Comparison of ENCODE assay signal across 29 cellular contexts in genomic region chr4:98536631-98537030, GRCh38.
"Had no signal": no experiment of that assay in that cellular context is flagged by ENCODE, and none has a peak within 500 bp of the region (broad histone marks: within the 10 kb centered on the region; RNA-seq: fewer than 3 reads in every experiment).

No MANE protein-coding gene starts in this region.

- H3K4me3 ChIP-seq: adrenal gland, ascending aorta, coronary artery, heart right ventricle, left ventricle myocardium inferior, lung, pancreas, psoas muscle, sigmoid colon, thoracic aorta had no signal

- H3K9me3 ChIP-seq: adrenal gland, ascending aorta, left ventricle myocardium inferior, pancreas, psoas muscle, sigmoid colon, thoracic aorta had no signal

- H3K4me1 Mint-ChIP-seq: nephron had no signal

- H3K27me3 Mint-ChIP-seq: activated naive CD8-positive, alpha-beta T cell treated with anti-CD3 and anti-CD28 coated beads for 36 hours; brain; effector memory CD8-positive, alpha-beta T cell; stimulated activated naive CD8-positive, alpha-beta T cell treated with anti-CD3 and anti-CD28 coated beads, Interleukin-15, Interleukin-2, amounts not matched to agents 100 ng/mL and 50 ng/mL, for 24 hours had no signal

- H3K36me3 ChIP-seq: adrenal gland, ascending aorta, heart right ventricle, left ventricle myocardium inferior, pancreas, sigmoid colon, thoracic aorta had no signal

- H3K4me3 Mint-ChIP-seq: activated naive CD4-positive, alpha-beta T cell treated with anti-CD3 and anti-CD28 coated beads for 36 hours; activated naive CD8-positive, alpha-beta T cell treated with anti-CD3 and anti-CD28 coated beads for 36 hours; activated T-helper 1 cell treated with anti-CD3 and anti-CD28 coated beads, Interleukin-12 subunit alpha, Interleukin-12 subunit beta, Interleukin-2, Interleukin-4 antibody, amounts not matched to agents 30 ng/mL and 10 ng/mL and 1 ng/mL, durations not matched to agents 14 hours and 24 hours and 36 hours; brain; effector memory CD8-positive, alpha-beta T cell; nephron; stimulated activated effector memory CD8-positive, alpha-beta T cell treated with anti-CD3 and anti-CD28 coated beads, Interleukin-12 subunit alpha, Interleukin-12 subunit beta, amount 100 ng/mL, for 72 hours; stimulated activated naive CD8-positive, alpha-beta T cell treated with anti-CD3 and anti-CD28 coated beads, Interleukin-15, Interleukin-2, amounts not matched to agents 100 ng/mL and 50 ng/mL, for 24 hours had no signal

- ATAC-seq: effector memory CD8-positive, alpha-beta T cell; heart right ventricle; pancreas; psoas muscle; stimulated activated effector memory CD8-positive, alpha-beta T cell treated with anti-CD3 and anti-CD28 coated beads, Interleukin-12 subunit alpha, Interleukin-12 subunit beta, amount 100 ng/mL, for 72 hours had no signal

- H3K27me3 ChIP-seq: adrenal gland, ascending aorta, heart right ventricle, pancreas, sigmoid colon had no signal

- FAIRE-seq: endothelial cell of umbilical vein, pancreas, small intestine, urothelium cell line had no signal

- H3K4me1 ChIP-seq: adrenal gland, ascending aorta, heart right ventricle, left ventricle myocardium inferior, pancreas, psoas muscle, sigmoid colon had no signal

- H3K9me3 Mint-ChIP-seq: stimulated activated naive CD8-positive, alpha-beta T cell treated with anti-CD3 and anti-CD28 coated beads, Interleukin-15, Interleukin-2, amounts not matched to agents 100 ng/mL and 50 ng/mL, for 24 hours had no signal

- DNase-seq: activated CD4-positive, alpha-beta T cell treated with anti-CD3 and anti-CD28 coated beads for 4 hours; activated CD4-positive, alpha-beta T cell treated with anti-CD3 and anti-CD28 coated beads, Interleukin-2, amount 50 U/mL, for 4 hours; activated effector memory CD4-positive, alpha-beta T cell treated with anti-CD3 and anti-CD28 coated beads, Interleukin-2, amount 50 U/mL, for 16 hours; activated naive CD4-positive, alpha-beta T cell treated with anti-CD3 and anti-CD28 coated beads for 36 hours; activated naive CD8-positive, alpha-beta T cell treated with anti-CD3 and anti-CD28 coated beads for 36 hours; adrenal gland; effector memory CD8-positive, alpha-beta T cell; foreskin fibroblast; heart right ventricle; islet precursor cell; left ventricle myocardium inferior; nucleus accumbens; pancreas; psoas muscle; sigmoid colon; small intestine; stimulated activated CD4-positive, alpha-beta T cell treated with anti-CD3 and anti-CD28 coated beads, Interleukin-4, amount 100 ng/mL, for 24 hours; trophoblast cell had no signal

- H3K27ac ChIP-seq: adrenal gland, ascending aorta, coronary artery, heart right ventricle, left ventricle myocardium inferior, pancreas, psoas muscle, sigmoid colon, thoracic aorta had no signal

- H3K27ac Mint-ChIP-seq: activated naive CD4-positive, alpha-beta T cell treated with anti-CD3 and anti-CD28 coated beads for 36 hours; activated naive CD8-positive, alpha-beta T cell treated with anti-CD3 and anti-CD28 coated beads for 36 hours; activated T-helper 1 cell treated with anti-CD3 and anti-CD28 coated beads, Interleukin-12 subunit alpha, Interleukin-12 subunit beta, Interleukin-2, Interleukin-4 antibody, amounts not matched to agents 30 ng/mL and 10 ng/mL and 1 ng/mL, durations not matched to agents 14 hours and 24 hours and 36 hours; brain; effector memory CD8-positive, alpha-beta T cell; nephron; stimulated activated effector memory CD8-positive, alpha-beta T cell treated with anti-CD3 and anti-CD28 coated beads, Interleukin-12 subunit alpha, Interleukin-12 subunit beta, amount 100 ng/mL, for 72 hours; stimulated activated naive CD8-positive, alpha-beta T cell treated with anti-CD3 and anti-CD28 coated beads, Interleukin-15, Interleukin-2, amounts not matched to agents 100 ng/mL and 50 ng/mL, for 24 hours had no signal
